ENCODE assay signal across 8 cellular contexts in the genomic region with DNA sequence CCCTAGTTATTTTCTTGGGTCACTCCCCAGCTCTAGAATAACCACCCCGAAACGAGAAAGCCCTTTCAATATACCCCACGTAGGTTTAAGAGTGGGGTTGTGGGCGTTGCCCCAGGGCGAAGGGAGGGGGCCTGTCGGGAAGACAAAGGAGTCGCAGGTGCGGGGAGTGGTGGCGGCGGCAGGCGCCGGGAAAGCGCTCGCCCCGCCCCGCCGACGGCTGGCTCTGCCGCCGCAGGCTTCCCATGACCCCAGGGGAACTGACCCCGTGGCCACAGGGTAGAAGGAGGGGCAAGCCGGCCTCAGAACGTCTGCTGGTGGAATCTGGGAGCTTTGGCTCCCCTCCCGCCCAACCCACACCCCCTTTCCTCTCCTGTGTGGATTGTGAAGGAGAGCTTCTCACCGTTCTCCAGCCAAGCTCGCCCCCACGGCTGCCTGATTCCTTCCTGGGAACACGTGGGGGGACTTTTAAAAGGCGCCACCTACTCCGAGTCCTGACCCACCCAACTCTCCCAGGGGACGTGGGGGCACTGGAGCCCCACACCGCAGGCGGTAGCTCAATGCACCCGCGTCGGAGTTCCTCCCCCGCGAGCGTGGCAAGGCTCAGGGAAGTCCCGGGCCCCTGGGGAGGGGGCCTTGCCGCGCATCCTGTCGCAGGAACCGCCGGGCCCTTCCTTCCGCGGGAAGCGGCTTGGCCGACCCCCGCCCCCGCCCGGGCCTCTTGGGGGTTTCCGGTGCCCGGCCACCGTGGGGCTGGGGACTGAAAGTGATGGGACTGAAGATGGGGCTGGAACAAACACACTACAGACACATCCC. TPM values are rescaled to one million over a fixed set of nuclear protein-coding genes. Genes with fewer than 3 reads are reported as not detected.
DNase-seq lines count a peak whose midpoint lies in the region; ATAC-seq and TF ChIP-seq lines count a peak whose summit lies in the region.

No MANE protein-coding gene starts in this region.

- peak; percentile 66 for ATAC-seq in stimulated activated memory B cell treated with anti-CD40 and anti-IgM and Interleukin-4, amounts not matched to agents 10 μg/mL and 1 μg/mL and 100 μg/mL, for 72 hours

- no peaks in the 10 kb centered on the region for H3K27me3 Mint-ChIP-seq in activated CD4-positive, alpha-beta memory T cell treated with anti-CD3 and anti-CD28 coated beads, Interleukin-2, amount 10 ng/mL, durations not matched to agents 7 days and 5 days
- no peaks in the 10 kb centered on the region for H3K27me3 Mint-ChIP-seq in stimulated activated memory B cell treated with anti-CD40 and anti-IgM and Interleukin-4, amounts not matched to agents 10 μg/mL and 1 μg/mL and 100 μg/mL, for 72 hours

- H3K36me3 ChIP-seq in A673 (ENCODE audit: insufficient read depth, low read length, poor library complexity, severe bottlenecking) = peaks cover 17% of the 10 kb centered on the region

- TF ChIP-seq CTCF in A673 (conservative IDR thresholded peaks at IDR 0.05; ENCODE audit: low read depth, low read length) = no peak

- H3K9me3 Mint-ChIP-seq in activated CD4-positive, alpha-beta memory T cell treated with anti-CD3 and anti-CD28 coated beads, Interleukin-2, amount 10 ng/mL, durations not matched to agents 7 days and 5 days = no peaks in the 10 kb centered on the region
- H3K9me3 Mint-ChIP-seq in stimulated activated memory B cell treated with anti-CD40 and anti-IgM and Interleukin-4, amounts not matched to agents 10 μg/mL and 1 μg/mL and 100 μg/mL, for 72 hours = no peaks in the 10 kb centered on the region

- peak overlapping the region; percentile 95 for H3K4me3 Mint-ChIP-seq in activated CD4-positive, alpha-beta memory T cell treated with anti-CD3 and anti-CD28 coated beads, Interleukin-2, amount 10 ng/mL, durations not matched to agents 7 days and 5 days
- peak overlapping the region; percentile 95 for H3K4me3 Mint-ChIP-seq in stimulated activated memory B cell treated with anti-CD40 and anti-IgM and Interleukin-4, amounts not matched to agents 10 μg/mL and 1 μg/mL and 100 μg/mL, for 72 hours

- TF ChIP-seq POLR2A in GM19099 (IDR thresholded peaks at IDR 0.05; ENCODE audit: extremely low read depth, insufficient read length, low read depth) = peak; percentile 51

- peak overlapping the region; percentile 99 for H3K27ac Mint-ChIP-seq in activated CD4-positive, alpha-beta memory T cell treated with anti-CD3 and anti-CD28 coated beads, Interleukin-2, amount 10 ng/mL, durations not matched to agents 7 days and 5 days
- peak overlapping the region; percentile 92 for H3K27ac Mint-ChIP-seq in stimulated activated memory B cell treated with anti-CD40 and anti-IgM and Interleukin-4, amounts not matched to agents 10 μg/mL and 1 μg/mL and 100 μg/mL, for 72 hours

- POLR2A ChIA-PET in A673 (lab: Charles Lee; ENCODE audit: low non-redundant PET) = interaction anchor here (0.5 to 0.8 kb wide), 6 partner anchors 11 to 612 kb away, joined by 3 to 11 read pairs (median 4); a partner anchor contains a TSS
- POLR2A ChIA-PET in activated CD4-positive, alpha-beta memory T cell treated with anti-CD3 and anti-CD28 coated beads, Interleukin-2, amount 10 ng/mL, durations not matched to agents 7 days and 5 days (lab: Charles Lee) = interaction anchor here (0.7 to 6.6 kb wide), 23 partner anchors 11 to 1262 kb away, joined by 3 to 260 read pairs (median 7); a partner anchor contains a TSS

- peaks cover 47% of the 10 kb centered on the region for H3K4me1 Mint-ChIP-seq in activated CD4-positive, alpha-beta memory T cell treated with anti-CD3 and anti-CD28 coated beads, Interleukin-2, amount 10 ng/mL, durations not matched to agents 7 days and 5 days
- H3K4me1 Mint-ChIP-seq in stimulated activated memory B cell treated with anti-CD40 and anti-IgM and Interleukin-4, amounts not matched to agents 10 μg/mL and 1 μg/mL and 100 μg/mL, for 72 hours = peaks cover 36% of the 10 kb centered on the region

- H3K27ac ChIP-seq in A673 (ENCODE audit: low read depth, low read length, poor library complexity, severe bottlenecking) = peak overlapping the region; percentile 100

- no peaks in the 10 kb centered on the region for H3K27me3 ChIP-seq in A673 (replicated peaks; ENCODE audit: insufficient read depth, low read depth, low read length, poor library complexity)

- H3K4me3 ChIP-seq in A673 (ENCODE audit: low read depth, low read length, poor library complexity, severe bottlenecking) = peak overlapping the region; percentile 79

- no peaks in the 10 kb centered on the region for H3K9me3 ChIP-seq in A673 (ENCODE audit: low read depth, low read length, poor library complexity, severe bottlenecking)

- intact Hi-C loops in A673 (cut with micrococcal nuclease; ENCODE audit: unreplicated experiment) = no loop called here

- H3K4me1 ChIP-seq in A673 (ENCODE audit: insufficient read depth, low read length, poor library complexity, severe bottlenecking) = peaks cover 19% of the 10 kb centered on the region

- peaks cover 45% of the 10 kb centered on the region for H3K36me3 Mint-ChIP-seq in activated CD4-positive, alpha-beta memory T cell treated with anti-CD3 and anti-CD28 coated beads, Interleukin-2, amount 10 ng/mL, durations not matched to agents 7 days and 5 days (ENCODE audit: low read depth)
- peaks cover 24% of the 10 kb centered on the region for H3K36me3 Mint-ChIP-seq in stimulated activated memory B cell treated with anti-CD40 and anti-IgM and Interleukin-4, amounts not matched to agents 10 μg/mL and 1 μg/mL and 100 μg/mL, for 72 hours

- DNase-seq in A673 (ENCODE audit: low spot score) (peak; percentile 81), NCI-H460 (ENCODE audit: extremely low read depth, low read depth) (peak; percentile 44), medulla oblongata (ENCODE audit: extremely low spot score) (peak; percentile 54), NCI-H1105 treated with DMSO at 0.1 percent for 48 hours (lab: John Stamatoyannopoulos, UW) (no peak)
- peak; percentile 84 for DNase-seq in activated CD4-positive, alpha-beta memory T cell treated with anti-CD3 and anti-CD28 coated beads, Interleukin-2, amount 10 ng/mL, durations not matched to agents 7 days and 5 days
- DNase-seq in effector CD8-positive, alpha-beta T cell (lab: John Stamatoyannopoulos, UW) = peak; percentile 63

- CTCF ChIA-PET in A673 (lab: Charles Lee) = interaction anchor here (1.5 kb wide), 1 partner anchor 9 kb away, joined by 8 read pairs; no protein-coding TSS in a partner anchor
- CTCF ChIA-PET in activated CD4-positive, alpha-beta memory T cell treated with anti-CD3 and anti-CD28 coated beads, Interleukin-2, amount 10 ng/mL, durations not matched to agents 7 days and 5 days (lab: Charles Lee) = interaction anchor here (0.7 to 4.7 kb wide), 10 partner anchors 8 to 122 kb away, joined by 3 to 36 read pairs (median 6); no protein-coding TSS in a partner anchor

- no TSS peak for BruUV-seq in A673 (replicated peaks; lab: Mats Ljungman, UMichigan)

RNA-seq across cellular contexts. Expression of a gene that starts 5.5 kb away (rescaled TPM):
- total RNA-seq in A673 (2021) = 148 and 164 TPM in 2 replicates
- total RNA-seq in NCI-H460 (2014; rRNA removed; shearing (Covaris generic)) = 35.3 and 43.7 TPM in 2 replicates
- 69.8 and 77.7 TPM in 2 replicates for polyA plus RNA-seq in NCI-H460 (2014; cell fraction: nucleus; rRNA removed)
- 100 to 1,000 TPM; 231 to 234 TPM for total RNA-seq in activated CD4-positive, alpha-beta memory T cell treated with anti-CD3 and anti-CD28 coated beads, Interleukin-2, amount 10 ng/mL, durations not matched to agents 7 days and 5 days

RNA-seq across cellular contexts. Expression of a gene that starts 5.5 kb away (rescaled TPM):
- total RNA-seq in A673 (2021) = 63.3 and 69.5 TPM in 2 replicates
- 49.9 and 58.8 TPM in 2 replicates for total RNA-seq in NCI-H460 (2014; rRNA removed; shearing (Covaris generic))
- 177 and 192 TPM in 2 replicates for polyA plus RNA-seq in NCI-H460 (2014; cell fraction: nucleus; rRNA removed)
- total RNA-seq in activated CD4-positive, alpha-beta memory T cell treated with anti-CD3 and anti-CD28 coated beads, Interleukin-2, amount 10 ng/mL, durations not matched to agents 7 days and 5 days = 10 to 100 TPM; 69.0 to 72.2 TPM

RNA-seq across cellular contexts. Expression of a gene that starts 37.6 kb away (rescaled TPM):
- 119 and 126 TPM in 2 replicates for total RNA-seq in A673 (2021)
- total RNA-seq in NCI-H460 (2014; rRNA removed; shearing (Covaris generic)) = 32.0 and 35.3 TPM in 2 replicates
- polyA plus RNA-seq in NCI-H460 (2014; cell fraction: nucleus; rRNA removed) = 24.8 and 58.7 TPM in 2 replicates
- 10 to 100 TPM; 74.5 to 82.2 TPM for total RNA-seq in activated CD4-positive, alpha-beta memory T cell treated with anti-CD3 and anti-CD28 coated beads, Interleukin-2, amount 10 ng/mL, durations not matched to agents 7 days and 5 days

RNA-seq across cellular contexts. Expression of a gene that starts 39.1 kb away (rescaled TPM):
- total RNA-seq in A673 (2021) = 85.7 and 109 TPM in 2 replicates
- total RNA-seq in NCI-H460 (2014; rRNA removed; shearing (Covaris generic)) = 36.2 and 42.8 TPM in 2 replicates
- polyA plus RNA-seq in NCI-H460 (2014; cell fraction: nucleus; rRNA removed) = 254 and 276 TPM in 2 replicates
- 10 to 100 TPM; 29.4 to 29.7 TPM for total RNA-seq in activated CD4-positive, alpha-beta memory T cell treated with anti-CD3 and anti-CD28 coated beads, Interleukin-2, amount 10 ng/mL, durations not matched to agents 7 days and 5 days

RNA-seq across cellular contexts. Expression of a gene that starts 53.0 kb away (rescaled TPM):
- not detected in 2 replicates for total RNA-seq in A673 (2021)
- 1.4 and 2.7 TPM in 2 replicates for total RNA-seq in NCI-H460 (2014; rRNA removed; shearing (Covaris generic))
- 2.9 and 12.6 TPM in 2 replicates for polyA plus RNA-seq in NCI-H460 (2014; cell fraction: nucleus; rRNA removed)
- 1 to 10 TPM; 5.7 to 6.2 TPM for total RNA-seq in activated CD4-positive, alpha-beta memory T cell treated with anti-CD3 and anti-CD28 coated beads, Interleukin-2, amount 10 ng/mL, durations not matched to agents 7 days and 5 days
